Comparison of ENCODE assay signal across 1 cellular context in the genomic region with DNA sequence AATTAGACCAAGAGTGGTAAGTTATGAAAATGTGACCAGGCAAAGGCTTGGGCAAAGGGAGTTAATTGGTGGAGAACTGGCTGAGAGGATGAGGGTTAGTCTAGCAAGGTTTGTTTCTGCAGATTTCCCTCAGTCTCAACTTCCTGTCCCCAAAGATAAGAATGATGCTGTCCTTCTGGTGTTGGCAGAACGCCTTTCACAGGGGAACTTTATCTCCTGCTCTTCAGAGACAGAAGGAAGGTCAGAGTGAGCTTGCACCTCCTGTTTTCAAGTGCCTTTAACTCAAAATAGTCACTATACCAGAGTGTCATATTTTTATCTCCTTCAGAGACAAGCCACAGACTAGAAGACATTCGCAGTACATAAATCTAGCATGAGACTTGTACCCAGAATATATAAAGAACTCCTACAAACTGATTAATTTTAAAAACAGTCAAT.
TF ChIP-seq lines count a peak whose summit lies in the region.

No MANE protein-coding gene starts in this region.

TF ChIP-seq in K562, 482 proteins besides CTCF, POLR2A, EP300 and RAD21 (continued from another document and continues in another):
- TF ChIP-seq TARDBP (IDR thresholded peaks at IDR 0.05), result no peak
- no peak for TF ChIP-seq ZNF143 (CRISPR knock-in tag; IDR thresholded peaks at IDR 0.05)
- no peak for TF ChIP-seq HNRNPH1 (optimal IDR thresholded peaks at IDR 0.05; ENCODE audit: low read depth, low read length)
- TF ChIP-seq ZNF444 (CRISPR knock-in tag; IDR thresholded peaks at IDR 0.05), result no peak
- peak; percentile 93 for TF ChIP-seq TAL1 (IDR thresholded peaks at IDR 0.05)
- no peak for TF ChIP-seq ZNF212 (CRISPR knock-in tag; IDR thresholded peaks at IDR 0.05)
- TF ChIP-seq PYGO2 (tag; IDR thresholded peaks at IDR 0.05), result 0 out of 2 replicates have a peak, but pooled peaks have one; percentile 5
- TF ChIP-seq, protein P1, sequence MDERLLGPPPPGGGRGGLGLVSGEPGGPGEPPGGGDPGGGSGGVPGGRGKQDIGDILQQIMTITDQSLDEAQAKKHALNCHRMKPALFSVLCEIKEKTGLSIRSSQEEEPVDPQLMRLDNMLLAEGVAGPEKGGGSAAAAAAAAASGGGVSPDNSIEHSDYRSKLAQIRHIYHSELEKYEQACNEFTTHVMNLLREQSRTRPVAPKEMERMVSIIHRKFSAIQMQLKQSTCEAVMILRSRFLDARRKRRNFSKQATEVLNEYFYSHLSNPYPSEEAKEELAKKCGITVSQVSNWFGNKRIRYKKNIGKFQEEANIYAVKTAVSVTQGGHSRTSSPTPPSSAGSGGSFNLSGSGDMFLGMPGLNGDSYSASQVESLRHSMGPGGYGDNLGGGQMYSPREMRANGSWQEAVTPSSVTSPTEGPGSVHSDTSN (CRISPR knock-in tag; IDR thresholded peaks at IDR 0.05; ENCODE audit: low read depth), result no peak
- TF ChIP-seq, protein P1 (tag; conservative IDR thresholded peaks at IDR 0.05; ENCODE audit: low read depth), result peak; percentile 91
- TF ChIP-seq DMBX1 (CRISPR knock-in tag; IDR thresholded peaks at IDR 0.05; ENCODE audit: borderline replicate concordance), result peak; percentile 87
- peak; percentile 96 for TF ChIP-seq ETV1 (tag; conservative IDR thresholded peaks at IDR 0.05; ENCODE audit: low read depth)
- TF ChIP-seq PHF21A (IDR thresholded peaks at IDR 0.05; ENCODE audit: borderline replicate concordance, low read depth), result 0 out of 2 replicates have a peak, but pooled peaks have one; percentile 56
- no peak for TF ChIP-seq RUNX1 (IDR thresholded peaks at IDR 0.05; ENCODE audit: low read depth)
- peak; percentile 34; the same call in 1 of the 2 replicates for TF ChIP-seq RAD51 (IDR thresholded peaks at IDR 0.05; ENCODE audit: borderline replicate concordance, low read depth)
- peak; percentile 78 for TF ChIP-seq FOXM1 (IDR thresholded peaks at IDR 0.05; ENCODE audit: low read depth)
- TF ChIP-seq FOXM1 (CRISPR knock-in tag; IDR thresholded peaks at IDR 0.05; ENCODE audit: low read depth), result no peak
- TF ChIP-seq ASH1L (IDR thresholded peaks at IDR 0.05; ENCODE audit: borderline replicate concordance, low read depth, partially characterized antibody), result no peak
- TF ChIP-seq, protein P2, sequence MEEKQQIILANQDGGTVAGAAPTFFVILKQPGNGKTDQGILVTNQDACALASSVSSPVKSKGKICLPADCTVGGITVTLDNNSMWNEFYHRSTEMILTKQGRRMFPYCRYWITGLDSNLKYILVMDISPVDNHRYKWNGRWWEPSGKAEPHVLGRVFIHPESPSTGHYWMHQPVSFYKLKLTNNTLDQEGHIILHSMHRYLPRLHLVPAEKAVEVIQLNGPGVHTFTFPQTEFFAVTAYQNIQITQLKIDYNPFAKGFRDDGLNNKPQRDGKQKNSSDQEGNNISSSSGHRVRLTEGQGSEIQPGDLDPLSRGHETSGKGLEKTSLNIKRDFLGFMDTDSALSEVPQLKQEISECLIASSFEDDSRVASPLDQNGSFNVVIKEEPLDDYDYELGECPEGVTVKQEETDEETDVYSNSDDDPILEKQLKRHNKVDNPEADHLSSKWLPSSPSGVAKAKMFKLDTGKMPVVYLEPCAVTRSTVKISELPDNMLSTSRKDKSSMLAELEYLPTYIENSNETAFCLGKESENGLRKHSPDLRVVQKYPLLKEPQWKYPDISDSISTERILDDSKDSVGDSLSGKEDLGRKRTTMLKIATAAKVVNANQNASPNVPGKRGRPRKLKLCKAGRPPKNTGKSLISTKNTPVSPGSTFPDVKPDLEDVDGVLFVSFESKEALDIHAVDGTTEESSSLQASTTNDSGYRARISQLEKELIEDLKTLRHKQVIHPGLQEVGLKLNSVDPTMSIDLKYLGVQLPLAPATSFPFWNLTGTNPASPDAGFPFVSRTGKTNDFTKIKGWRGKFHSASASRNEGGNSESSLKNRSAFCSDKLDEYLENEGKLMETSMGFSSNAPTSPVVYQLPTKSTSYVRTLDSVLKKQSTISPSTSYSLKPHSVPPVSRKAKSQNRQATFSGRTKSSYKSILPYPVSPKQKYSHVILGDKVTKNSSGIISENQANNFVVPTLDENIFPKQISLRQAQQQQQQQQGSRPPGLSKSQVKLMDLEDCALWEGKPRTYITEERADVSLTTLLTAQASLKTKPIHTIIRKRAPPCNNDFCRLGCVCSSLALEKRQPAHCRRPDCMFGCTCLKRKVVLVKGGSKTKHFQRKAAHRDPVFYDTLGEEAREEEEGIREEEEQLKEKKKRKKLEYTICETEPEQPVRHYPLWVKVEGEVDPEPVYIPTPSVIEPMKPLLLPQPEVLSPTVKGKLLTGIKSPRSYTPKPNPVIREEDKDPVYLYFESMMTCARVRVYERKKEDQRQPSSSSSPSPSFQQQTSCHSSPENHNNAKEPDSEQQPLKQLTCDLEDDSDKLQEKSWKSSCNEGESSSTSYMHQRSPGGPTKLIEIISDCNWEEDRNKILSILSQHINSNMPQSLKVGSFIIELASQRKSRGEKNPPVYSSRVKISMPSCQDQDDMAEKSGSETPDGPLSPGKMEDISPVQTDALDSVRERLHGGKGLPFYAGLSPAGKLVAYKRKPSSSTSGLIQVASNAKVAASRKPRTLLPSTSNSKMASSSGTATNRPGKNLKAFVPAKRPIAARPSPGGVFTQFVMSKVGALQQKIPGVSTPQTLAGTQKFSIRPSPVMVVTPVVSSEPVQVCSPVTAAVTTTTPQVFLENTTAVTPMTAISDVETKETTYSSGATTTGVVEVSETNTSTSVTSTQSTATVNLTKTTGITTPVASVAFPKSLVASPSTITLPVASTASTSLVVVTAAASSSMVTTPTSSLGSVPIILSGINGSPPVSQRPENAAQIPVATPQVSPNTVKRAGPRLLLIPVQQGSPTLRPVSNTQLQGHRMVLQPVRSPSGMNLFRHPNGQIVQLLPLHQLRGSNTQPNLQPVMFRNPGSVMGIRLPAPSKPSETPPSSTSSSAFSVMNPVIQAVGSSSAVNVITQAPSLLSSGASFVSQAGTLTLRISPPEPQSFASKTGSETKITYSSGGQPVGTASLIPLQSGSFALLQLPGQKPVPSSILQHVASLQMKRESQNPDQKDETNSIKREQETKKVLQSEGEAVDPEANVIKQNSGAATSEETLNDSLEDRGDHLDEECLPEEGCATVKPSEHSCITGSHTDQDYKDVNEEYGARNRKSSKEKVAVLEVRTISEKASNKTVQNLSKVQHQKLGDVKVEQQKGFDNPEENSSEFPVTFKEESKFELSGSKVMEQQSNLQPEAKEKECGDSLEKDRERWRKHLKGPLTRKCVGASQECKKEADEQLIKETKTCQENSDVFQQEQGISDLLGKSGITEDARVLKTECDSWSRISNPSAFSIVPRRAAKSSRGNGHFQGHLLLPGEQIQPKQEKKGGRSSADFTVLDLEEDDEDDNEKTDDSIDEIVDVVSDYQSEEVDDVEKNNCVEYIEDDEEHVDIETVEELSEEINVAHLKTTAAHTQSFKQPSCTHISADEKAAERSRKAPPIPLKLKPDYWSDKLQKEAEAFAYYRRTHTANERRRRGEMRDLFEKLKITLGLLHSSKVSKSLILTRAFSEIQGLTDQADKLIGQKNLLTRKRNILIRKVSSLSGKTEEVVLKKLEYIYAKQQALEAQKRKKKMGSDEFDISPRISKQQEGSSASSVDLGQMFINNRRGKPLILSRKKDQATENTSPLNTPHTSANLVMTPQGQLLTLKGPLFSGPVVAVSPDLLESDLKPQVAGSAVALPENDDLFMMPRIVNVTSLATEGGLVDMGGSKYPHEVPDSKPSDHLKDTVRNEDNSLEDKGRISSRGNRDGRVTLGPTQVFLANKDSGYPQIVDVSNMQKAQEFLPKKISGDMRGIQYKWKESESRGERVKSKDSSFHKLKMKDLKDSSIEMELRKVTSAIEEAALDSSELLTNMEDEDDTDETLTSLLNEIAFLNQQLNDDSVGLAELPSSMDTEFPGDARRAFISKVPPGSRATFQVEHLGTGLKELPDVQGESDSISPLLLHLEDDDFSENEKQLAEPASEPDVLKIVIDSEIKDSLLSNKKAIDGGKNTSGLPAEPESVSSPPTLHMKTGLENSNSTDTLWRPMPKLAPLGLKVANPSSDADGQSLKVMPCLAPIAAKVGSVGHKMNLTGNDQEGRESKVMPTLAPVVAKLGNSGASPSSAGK (IDR thresholded peaks at IDR 0.05), result no peak
- TF ChIP-seq RBM25 (IDR thresholded peaks at IDR 0.05; ENCODE audit: low read depth, low read length, severe bottlenecking), result peak; percentile 30
- no peak for TF ChIP-seq ZBTB17 (CRISPR knock-in tag; IDR thresholded peaks at IDR 0.05)
- TF ChIP-seq MAFK (IDR thresholded peaks at IDR 0.05; ENCODE audit: low read length), result peak; percentile 20; the same call in 1 of the 2 replicates
- peak; percentile 73 for TF ChIP-seq ATF7 (IDR thresholded peaks at IDR 0.05)
- TF ChIP-seq, protein P3, sequence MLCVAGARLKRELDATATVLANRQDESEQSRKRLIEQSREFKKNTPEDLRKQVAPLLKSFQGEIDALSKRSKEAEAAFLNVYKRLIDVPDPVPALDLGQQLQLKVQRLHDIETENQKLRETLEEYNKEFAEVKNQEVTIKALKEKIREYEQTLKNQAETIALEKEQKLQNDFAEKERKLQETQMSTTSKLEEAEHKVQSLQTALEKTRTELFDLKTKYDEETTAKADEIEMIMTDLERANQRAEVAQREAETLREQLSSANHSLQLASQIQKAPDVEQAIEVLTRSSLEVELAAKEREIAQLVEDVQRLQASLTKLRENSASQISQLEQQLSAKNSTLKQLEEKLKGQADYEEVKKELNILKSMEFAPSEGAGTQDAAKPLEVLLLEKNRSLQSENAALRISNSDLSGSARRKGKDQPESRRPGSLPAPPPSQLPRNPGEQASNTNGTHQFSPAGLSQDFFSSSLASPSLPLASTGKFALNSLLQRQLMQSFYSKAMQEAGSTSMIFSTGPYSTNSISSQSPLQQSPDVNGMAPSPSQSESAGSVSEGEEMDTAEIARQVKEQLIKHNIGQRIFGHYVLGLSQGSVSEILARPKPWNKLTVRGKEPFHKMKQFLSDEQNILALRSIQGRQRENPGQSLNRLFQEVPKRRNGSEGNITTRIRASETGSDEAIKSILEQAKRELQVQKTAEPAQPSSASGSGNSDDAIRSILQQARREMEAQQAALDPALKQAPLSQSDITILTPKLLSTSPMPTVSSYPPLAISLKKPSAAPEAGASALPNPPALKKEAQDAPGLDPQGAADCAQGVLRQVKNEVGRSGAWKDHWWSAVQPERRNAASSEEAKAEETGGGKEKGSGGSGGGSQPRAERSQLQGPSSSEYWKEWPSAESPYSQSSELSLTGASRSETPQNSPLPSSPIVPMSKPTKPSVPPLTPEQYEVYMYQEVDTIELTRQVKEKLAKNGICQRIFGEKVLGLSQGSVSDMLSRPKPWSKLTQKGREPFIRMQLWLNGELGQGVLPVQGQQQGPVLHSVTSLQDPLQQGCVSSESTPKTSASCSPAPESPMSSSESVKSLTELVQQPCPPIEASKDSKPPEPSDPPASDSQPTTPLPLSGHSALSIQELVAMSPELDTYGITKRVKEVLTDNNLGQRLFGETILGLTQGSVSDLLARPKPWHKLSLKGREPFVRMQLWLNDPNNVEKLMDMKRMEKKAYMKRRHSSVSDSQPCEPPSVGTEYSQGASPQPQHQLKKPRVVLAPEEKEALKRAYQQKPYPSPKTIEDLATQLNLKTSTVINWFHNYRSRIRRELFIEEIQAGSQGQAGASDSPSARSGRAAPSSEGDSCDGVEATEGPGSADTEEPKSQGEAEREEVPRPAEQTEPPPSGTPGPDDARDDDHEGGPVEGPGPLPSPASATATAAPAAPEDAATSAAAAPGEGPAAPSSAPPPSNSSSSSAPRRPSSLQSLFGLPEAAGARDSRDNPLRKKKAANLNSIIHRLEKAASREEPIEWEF (CRISPR knock-in tag; IDR thresholded peaks at IDR 0.05), result no peak
- TF ChIP-seq, protein P4, sequence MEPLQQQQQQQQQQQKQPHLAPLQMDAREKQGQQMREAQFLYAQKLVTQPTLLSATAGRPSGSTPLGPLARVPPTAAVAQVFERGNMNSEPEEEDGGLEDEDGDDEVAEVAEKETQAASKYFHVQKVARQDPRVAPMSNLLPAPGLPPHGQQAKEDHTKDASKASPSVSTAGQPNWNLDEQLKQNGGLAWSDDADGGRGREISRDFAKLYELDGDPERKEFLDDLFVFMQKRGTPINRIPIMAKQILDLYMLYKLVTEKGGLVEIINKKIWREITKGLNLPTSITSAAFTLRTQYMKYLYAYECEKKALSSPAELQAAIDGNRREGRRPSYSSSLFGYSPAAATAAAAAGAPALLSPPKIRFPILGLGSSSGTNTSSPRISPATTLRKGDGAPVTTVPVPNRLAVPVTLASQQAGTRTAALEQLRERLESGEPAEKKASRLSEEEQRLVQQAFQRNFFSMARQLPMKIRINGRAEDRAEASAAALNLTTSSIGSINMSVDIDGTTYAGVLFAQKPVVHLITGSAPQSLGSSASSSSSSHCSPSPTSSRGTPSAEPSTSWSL (CRISPR knock-in tag; IDR thresholded peaks at IDR 0.05; ENCODE audit: borderline replicate concordance), result no peak
- TF ChIP-seq DIDO1 (tag; IDR thresholded peaks at IDR 0.05; ENCODE audit: low read depth), result no peak
- TF ChIP-seq YY1 (IDR thresholded peaks at IDR 0.05; ENCODE audit: borderline replicate concordance in 1 of 3, control insufficient read depth in 1 of 3, extremely low read depth in 1 of 3, insufficient read depth in 3 of 3, insufficient read length in 1 of 3, insufficient replicate concordance in 2 of 3, low read depth in 1 of 3, low read length in 2 of 3), result no peak
- TF ChIP-seq, protein P5, sequence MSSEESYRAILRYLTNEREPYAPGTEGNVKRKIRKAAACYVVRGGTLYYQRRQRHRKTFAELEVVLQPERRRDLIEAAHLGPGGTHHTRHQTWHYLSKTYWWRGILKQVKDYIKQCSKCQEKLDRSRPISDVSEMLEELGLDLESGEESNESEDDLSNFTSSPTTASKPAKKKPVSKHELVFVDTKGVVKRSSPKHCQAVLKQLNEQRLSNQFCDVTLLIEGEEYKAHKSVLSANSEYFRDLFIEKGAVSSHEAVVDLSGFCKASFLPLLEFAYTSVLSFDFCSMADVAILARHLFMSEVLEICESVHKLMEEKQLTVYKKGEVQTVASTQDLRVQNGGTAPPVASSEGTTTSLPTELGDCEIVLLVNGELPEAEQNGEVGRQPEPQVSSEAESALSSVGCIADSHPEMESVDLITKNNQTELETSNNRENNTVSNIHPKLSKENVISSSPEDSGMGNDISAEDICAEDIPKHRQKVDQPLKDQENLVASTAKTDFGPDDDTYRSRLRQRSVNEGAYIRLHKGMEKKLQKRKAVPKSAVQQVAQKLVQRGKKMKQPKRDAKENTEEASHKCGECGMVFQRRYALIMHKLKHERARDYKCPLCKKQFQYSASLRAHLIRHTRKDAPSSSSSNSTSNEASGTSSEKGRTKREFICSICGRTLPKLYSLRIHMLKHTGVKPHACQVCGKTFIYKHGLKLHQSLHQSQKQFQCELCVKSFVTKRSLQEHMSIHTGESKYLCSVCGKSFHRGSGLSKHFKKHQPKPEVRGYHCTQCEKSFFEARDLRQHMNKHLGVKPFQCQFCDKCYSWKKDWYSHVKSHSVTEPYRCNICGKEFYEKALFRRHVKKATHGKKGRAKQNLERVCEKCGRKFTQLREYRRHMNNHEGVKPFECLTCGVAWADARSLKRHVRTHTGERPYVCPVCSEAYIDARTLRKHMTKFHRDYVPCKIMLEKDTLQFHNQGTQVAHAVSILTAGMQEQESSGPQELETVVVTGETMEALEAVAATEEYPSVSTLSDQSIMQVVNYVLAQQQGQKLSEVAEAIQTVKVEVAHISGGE (CRISPR knock-in tag; IDR thresholded peaks at IDR 0.05), result peak in 1 of 3 experiments; percentile 75; a peak in 2 of 6 replicates
- no peak for TF ChIP-seq ZNF232 (CRISPR knock-in tag; IDR thresholded peaks at IDR 0.05)
- TF ChIP-seq, protein P6, sequence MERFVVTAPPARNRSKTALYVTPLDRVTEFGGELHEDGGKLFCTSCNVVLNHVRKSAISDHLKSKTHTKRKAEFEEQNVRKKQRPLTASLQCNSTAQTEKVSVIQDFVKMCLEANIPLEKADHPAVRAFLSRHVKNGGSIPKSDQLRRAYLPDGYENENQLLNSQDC (CRISPR knock-in tag; IDR thresholded peaks at IDR 0.05), result no peak
